ENCODE assay signal across 14 cellular contexts in the genomic region with DNA sequence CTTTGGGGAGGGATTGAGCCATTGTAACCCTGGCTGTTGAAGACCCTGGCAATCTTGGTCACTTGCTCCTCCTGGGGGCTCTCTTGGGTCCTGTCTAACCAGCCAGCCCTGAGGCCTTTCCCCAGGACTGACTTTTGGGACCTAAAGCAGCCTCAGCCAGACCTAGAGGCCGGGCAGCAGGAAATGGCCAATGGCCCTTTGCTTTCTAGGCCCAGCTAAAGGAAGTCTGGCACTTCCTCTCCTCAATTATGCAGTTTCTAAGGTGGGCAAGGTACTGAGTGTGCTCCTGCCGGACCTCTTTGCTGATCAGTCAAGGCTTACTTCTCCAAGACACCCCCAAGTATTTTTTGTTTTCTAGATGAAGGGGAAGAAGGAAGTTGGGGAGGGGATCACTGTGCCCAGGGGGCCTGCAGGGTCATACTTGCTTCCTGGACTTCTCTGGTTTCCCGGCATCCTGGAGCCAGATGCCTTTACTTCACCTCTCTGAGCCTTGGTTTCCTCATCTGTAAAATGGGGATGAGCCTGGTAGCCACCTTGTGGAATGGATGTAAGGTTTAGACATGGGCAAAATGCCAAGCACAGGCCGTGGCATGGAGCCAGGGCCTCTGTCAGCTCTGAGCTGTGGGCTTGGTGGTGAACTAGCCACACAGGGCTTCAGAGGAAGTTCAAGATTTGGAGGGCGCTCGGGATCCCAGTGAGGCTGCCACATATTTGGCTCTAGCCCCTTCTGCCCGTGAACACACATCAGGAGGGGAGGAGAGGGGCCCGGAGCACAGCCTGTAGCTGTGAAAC. TPM values are rescaled to one million over a fixed set of nuclear protein-coding genes. Genes with fewer than 3 reads are reported as not detected.
DNase-seq lines count a peak whose midpoint lies in the region; ATAC-seq, FAIRE-seq and TF ChIP-seq lines count a peak whose summit lies in the region.
"Had no signal": no experiment of that assay in that cellular context is flagged by ENCODE, and none has a peak within 500 bp of the region (broad histone marks: within the 10 kb centered on the region; RNA-seq: fewer than 3 reads in every experiment).

No MANE protein-coding gene starts in this region.

- H3K9me3 Mint-ChIP-seq in stimulated activated naive CD8-positive, alpha-beta T cell treated with anti-CD3 and anti-CD28 coated beads, Interleukin-15, amount 100 ng/mL, for 72 hours, result no peaks in the 10 kb centered on the region
- H3K9me3 Mint-ChIP-seq: brain had no signal

- peak overlapping the region in 1 of 2 donors; percentile 63 for H3K27ac Mint-ChIP-seq in stimulated activated naive CD8-positive, alpha-beta T cell treated with anti-CD3 and anti-CD28 coated beads, Interleukin-15, amount 100 ng/mL, for 72 hours
- H3K27ac Mint-ChIP-seq: brain had no signal

- in situ Hi-C loops in HepG2 (cut with HindIII; ENCODE audit: extremely low pct_ligation_motif_present, low pct_unique_long_range_greater_than_20kb), result no loop called here

- H2AFZ ChIP-seq in HepG2 (ENCODE audit: low read length) (no peak overlapping the region), hepatocyte (no peak overlapping the region)

- H3K4me3 ChIP-seq in adrenal gland (no peak overlapping the region), HepG2 (replicated peaks in 1 of 3; ENCODE audit: insufficient read depth in 1 of 3, low read depth in 2 of 3, low read length in 3 of 3) (no peak overlapping the region), hepatocyte (no peak overlapping the region)

- no peak for FAIRE-seq in HepG2 (lab: Jason Lieb, UNC)
- FAIRE-seq: frontal cortex had no signal

- H3K36me3 ChIP-seq in adrenal gland (replicated peaks in 1 of 2), result no peaks in the 10 kb centered on the region
- H3K36me3 ChIP-seq in HepG2 (replicated peaks in 1 of 2; ENCODE audit: control insufficient read depth in 1 of 2, insufficient read depth in 2 of 2, low read length in 2 of 2), result peaks cover 34 to 52% of the 10 kb centered on the region in 2 experiments
- no peaks in the 10 kb centered on the region for H3K36me3 ChIP-seq in hepatocyte (replicated peaks; ENCODE audit: insufficient read depth, low read depth)

- no peak for TF ChIP-seq RAD21 in HepG2 (CRISPR knock-in tag; IDR thresholded peaks at IDR 0.05)

- peaks cover 37% of the 10 kb centered on the region for H3K4me1 Mint-ChIP-seq in stimulated activated naive CD8-positive, alpha-beta T cell treated with anti-CD3 and anti-CD28 coated beads, Interleukin-15, amount 100 ng/mL, for 72 hours

- no peaks in the 10 kb centered on the region for H3K27me3 Mint-ChIP-seq in stimulated activated naive CD8-positive, alpha-beta T cell treated with anti-CD3 and anti-CD28 coated beads, Interleukin-15, amount 100 ng/mL, for 72 hours
- H3K27me3 Mint-ChIP-seq: brain had no signal

- peaks cover 9% of the 10 kb centered on the region; the same call in 1 of the 2 replicates for H4K20me1 ChIP-seq in HepG2 (ENCODE audit: insufficient read depth, low read length)
- no peaks in the 10 kb centered on the region for H4K20me1 ChIP-seq in hepatocyte (ENCODE audit: insufficient read depth, poor library complexity, severe bottlenecking)

- H3K9me3 ChIP-seq in adrenal gland (replicated peaks in 1 of 3), result no peaks in the 10 kb centered on the region
- no peaks in the 10 kb centered on the region for H3K9me3 ChIP-seq in HepG2 (ENCODE audit: low read length)
- H3K9me3 ChIP-seq in hepatocyte (ENCODE audit: low read depth), result no peaks in the 10 kb centered on the region

- TF ChIP-seq EP300 in HepG2 (IDR thresholded peaks at IDR 0.05; ENCODE audit: low read depth in 2 of 2, low read length in 2 of 2) (no peak), HepG2 (CRISPR knock-in tag; IDR thresholded peaks at IDR 0.05; ENCODE audit: borderline replicate concordance) (no peak)

- no peak for TF ChIP-seq POLR2A in adrenal gland (IDR thresholded peaks at IDR 0.05)
- no peak; a peak in 1 of 4 replicates for TF ChIP-seq POLR2A in HepG2 (IDR thresholded peaks at IDR 0.05; ENCODE audit: insufficient read depth in 1 of 2, low read depth in 2 of 2, low read length in 2 of 2)

- no TSS peak for BruUV-seq in HepG2 (replicated peaks; lab: Mats Ljungman, UMichigan)

- H3K4me1 ChIP-seq in adrenal gland (replicated peaks in 1 of 2), result no peaks in the 10 kb centered on the region
- peaks cover 65% of the 10 kb centered on the region for H3K4me1 ChIP-seq in HepG2 (ENCODE audit: insufficient read depth, low read length)
- H3K4me1 ChIP-seq in hepatocyte (ENCODE audit: insufficient read depth), result peaks cover 30% of the 10 kb centered on the region

- H3K9me2 ChIP-seq in hepatocyte (replicated peaks; ENCODE audit: insufficient read depth), result no peaks in the 10 kb centered on the region

- CTCF ChIA-PET in HepG2 (lab: Yijun Ruan, JAX; ENCODE audit: low intra/inter-chr PET ratio, low total read pairs), result no interaction called here

- no peak overlapping the region for H3K4me2 ChIP-seq in HepG2 (ENCODE audit: low read depth, low read length)
- no peak overlapping the region for H3K4me2 ChIP-seq in hepatocyte

- POLR2A ChIA-PET in HepG2 (lab: Yijun Ruan, JAX), result interaction anchor here (1.2 to 3.2 kb wide), 3 partner anchors 8 to 81 kb away, joined by 4 to 37 read pairs (median 5); a partner anchor contains a TSS

- no peak overlapping the region for H3K9ac ChIP-seq in HepG2 (ENCODE audit: insufficient read depth, low read depth, low read length)

- 62 to 70% (median 65%) methylated on average over 8 of the region's 8 CpGs for WGBS in adrenal gland, 4 donors
- 97% methylated on average over 8 of the region's 8 CpGs for WGBS in HepG2 (ENCODE audit: low lambda C conversion rate)
- WGBS in hepatocyte (ENCODE audit: low lambda C conversion rate, missing lambda C conversion rate), result 89% methylated on average over 8 of the region's 8 CpGs

- H3K27ac ChIP-seq in adrenal gland, result no peak overlapping the region
- H3K27ac ChIP-seq in HepG2 (ENCODE audit: extremely low read length, insufficient read depth, low read length), result no peak overlapping the region
- no peak overlapping the region for H3K27ac ChIP-seq in hepatocyte
- H3K27ac ChIP-seq: C4-2B had no signal

- no peak overlapping the region for H3K4me3 Mint-ChIP-seq in stimulated activated naive CD8-positive, alpha-beta T cell treated with anti-CD3 and anti-CD28 coated beads, Interleukin-15, amount 100 ng/mL, for 72 hours
- H3K4me3 Mint-ChIP-seq: brain had no signal

- H3K79me2 ChIP-seq in HepG2 (ENCODE audit: insufficient read depth, low read length) (peaks cover 28% of the 10 kb centered on the region), hepatocyte (no peaks in the 10 kb centered on the region)

- peak; percentile 47 for DNase-seq in stimulated activated naive CD8-positive, alpha-beta T cell treated with anti-CD3 and anti-CD28 coated beads, Interleukin-15, Interleukin-2, amounts not matched to agents 100 U/mL and 50 U/mL, for 24 hours
- no peak for DNase-seq in stimulated activated naive CD8-positive, alpha-beta T cell treated with anti-CD3 and anti-CD28 coated beads, Interleukin-15, amount 100 ng/mL, for 72 hours
- peak in 6 of 7 donors; percentile 27 to 63 (median 40) for DNase-seq in adrenal gland
- DNase-seq in HepG2 (ENCODE audit: low spot score), result no peak
- no peak for DNase-seq in hepatocyte (ENCODE audit: low spot score)
- DNase-seq in sciatic nerve (ENCODE audit: low spot score), result no peak
- DNase-seq: NCI-H187; stimulated activated naive CD4-positive, alpha-beta T cell had no signal

- no peaks in the 10 kb centered on the region for H3K27me3 ChIP-seq in adrenal gland
- H3K27me3 ChIP-seq in HepG2 (ENCODE audit: control insufficient read depth in 1 of 2, insufficient read depth in 2 of 2, low read length in 2 of 2), result no peaks in the 10 kb centered on the region
- H3K27me3 ChIP-seq in hepatocyte, result no peaks in the 10 kb centered on the region

- ATAC-seq in stimulated activated naive CD8-positive, alpha-beta T cell treated with anti-CD3 and anti-CD28 coated beads, Interleukin-15, Interleukin-2, amounts not matched to agents 100 U/mL and 50 U/mL, for 24 hours, result no peak
- no peak for ATAC-seq in stimulated activated naive CD8-positive, alpha-beta T cell treated with anti-CD3 and anti-CD28 coated beads, Interleukin-15, amount 100 ng/mL, for 72 hours
- ATAC-seq in HepG2 (no peak), GM18519 (IDR thresholded peaks at IDR 0.05; ENCODE audit: low FRiP score, unreplicated experiment) (no peak), sciatic nerve (no peak)
- ATAC-seq in activated CD4-positive, CD25-positive, alpha-beta regulatory T cell treated with anti-CD3 and anti-CD28 coated beads, Interleukin-2, amount 50 U/mL, for 24 hours, result no peak

- no peak for TF ChIP-seq CTCF in adrenal gland (IDR thresholded peaks at IDR 0.05)
- no peak for TF ChIP-seq CTCF in HepG2 (CRISPR knock-in tag; IDR thresholded peaks at IDR 0.05)
- no peak for TF ChIP-seq CTCF in hepatocyte (IDR thresholded peaks at IDR 0.05; ENCODE audit: poor library complexity)

- intact Hi-C loops in adrenal gland (cut with DNase I), result no loop called here
- intact Hi-C loops in HepG2 (cut with micrococcal nuclease; ENCODE audit: unreplicated experiment), result no loop called here
- intact Hi-C loops in sciatic nerve (cut with DNase I), result no loop called here

RNA-seq across cellular contexts. Expression of a gene that starts 8.6 kb away (rescaled TPM):
- total RNA-seq in adrenal gland (10 to 100 TPM in 1 of 8 donors, 1 to 10 TPM in 7; 3.3 to 14.1 (median 6.2) TPM), HepG2 (2016; rRNA removed; fragmentation: Illumina TruSeq; extraction: Trizol) (23.4 and 57.3 TPM in 2 replicates), hepatocyte (8.5 and 9.4 TPM in 2 replicates), sciatic nerve (21.3 TPM)
- polyA plus RNA-seq in adrenal gland (1 to 10 TPM; 1.9 to 7.2 (median 6.0) TPM), HepG2 (2011; rRNA removed) (60.8 and 96.8 TPM in 2 replicates), hepatocyte (4.6 and 6.6 TPM in 2 replicates)
- 7.3 and 8.2 TPM in 2 replicates for total RNA-seq in HepG2 (2016; cell fraction: cytosol; rRNA removed; fragmentation: Illumina TruSeq; extraction: Trizol; ENCODE audit: low read depth)
- total RNA-seq in HepG2 (2016; cell fraction: insoluble cytoplasmic fraction; rRNA removed; fragmentation: Illumina TruSeq; extraction: Trizol), result 21.6 and 59.9 TPM in 2 replicates
- 22.2 and 22.7 TPM in 2 replicates for total RNA-seq in HepG2 (2016; cell fraction: membrane; rRNA removed; fragmentation: Illumina TruSeq; extraction: Trizol)
- total RNA-seq in HepG2 (2016; cell fraction: nucleus; rRNA removed; fragmentation: Illumina TruSeq; extraction: Trizol), result 62.3 and 70.4 TPM in 2 replicates
- polyA plus RNA-seq in HepG2 (2011; cell fraction: cytosol; rRNA removed), result 56.4 and 56.5 TPM in 2 replicates
- 79.9 and 86.1 TPM in 2 replicates for polyA plus RNA-seq in HepG2 (2011; cell fraction: nucleus; rRNA removed)
- 41.7 and 72.2 TPM in 2 replicates for polyA plus RNA-seq in HepG2 (2012)
- 7.2 and 7.4 TPM in 2 replicates for polyA plus RNA-seq in HepG2 (2016; cell fraction: cytosol; fragmentation: Illumina TruSeq; extraction: Trizol; ENCODE audit: low read depth)
- polyA plus RNA-seq in HepG2 (2016; cell fraction: insoluble cytoplasmic fraction; fragmentation: Illumina TruSeq; extraction: Trizol; ENCODE audit: low read depth), result 27.9 and 36.9 TPM in 2 replicates
- 15.0 and 15.2 TPM in 2 replicates for polyA plus RNA-seq in HepG2 (2016; cell fraction: membrane; fragmentation: Illumina TruSeq; extraction: Trizol; ENCODE audit: low read depth)
- polyA plus RNA-seq in HepG2 (2016; cell fraction: nucleus; fragmentation: Illumina TruSeq; extraction: Trizol; ENCODE audit: insufficient read depth, low read depth), result 134 and 147 TPM in 2 replicates
- 0.19 and 92.7 TPM in 2 replicates for polyA minus RNA-seq in HepG2 (2011; rRNA and poly(A)+ RNA removed; ENCODE audit: low replicate concordance)
- polyA minus RNA-seq in HepG2 (2011; cell fraction: cytosol; rRNA and poly(A)+ RNA removed), result 36.8 and 44.2 TPM in 2 replicates
- polyA minus RNA-seq in HepG2 (2011; cell fraction: nucleus; rRNA and poly(A)+ RNA removed), result 38.0 and 38.2 TPM in 2 replicates

RNA-seq across cellular contexts. Expression of a gene that starts 22.3 kb away (rescaled TPM):
- total RNA-seq in adrenal gland, result 1 to 10 TPM in 1 of 8 donors, under 1 TPM in 4, not detected in 3; 0.14 to 1.0 (median 0.25) TPM
- polyA plus RNA-seq in adrenal gland, result 1 to 10 TPM in 1 of 3 donors, under 1 TPM in 2; 0.03 to 2.6 (median 0.08) TPM
- 0.06 TPM in 1 of 2 replicates, not detected in the other for total RNA-seq in HepG2 (2016; rRNA removed; fragmentation: Illumina TruSeq; extraction: Trizol)
- not detected in 2 replicates for total RNA-seq in HepG2 (2016; cell fraction: cytosol; rRNA removed; fragmentation: Illumina TruSeq; extraction: Trizol; ENCODE audit: low read depth)
- 0.06 and 0.09 TPM in 2 replicates for total RNA-seq in HepG2 (2016; cell fraction: insoluble cytoplasmic fraction; rRNA removed; fragmentation: Illumina TruSeq; extraction: Trizol)
- not detected in 2 replicates for total RNA-seq in HepG2 (2016; cell fraction: membrane; rRNA removed; fragmentation: Illumina TruSeq; extraction: Trizol)
- total RNA-seq in HepG2 (2016; cell fraction: nucleus; rRNA removed; fragmentation: Illumina TruSeq; extraction: Trizol), result 0.16 TPM in 1 of 2 replicates, not detected in the other
- polyA plus RNA-seq in HepG2 (2011; rRNA removed), result 0.04 TPM in 1 of 2 replicates, not detected in the other
- 0.01 and 0.04 TPM in 2 replicates for polyA plus RNA-seq in HepG2 (2011; cell fraction: cytosol; rRNA removed)
- 0.03 TPM in 1 of 2 replicates, not detected in the other for polyA plus RNA-seq in HepG2 (2011; cell fraction: nucleus; rRNA removed)
- polyA plus RNA-seq in HepG2 (2012), result 0.04 TPM in 1 of 2 replicates, not detected in the other
- polyA plus RNA-seq in HepG2 (2016; cell fraction: cytosol; fragmentation: Illumina TruSeq; extraction: Trizol; ENCODE audit: low read depth), result 0.05 TPM in 1 of 2 replicates, not detected in the other
- 0.17 TPM in 1 of 2 replicates, not detected in the other for polyA plus RNA-seq in HepG2 (2016; cell fraction: insoluble cytoplasmic fraction; fragmentation: Illumina TruSeq; extraction: Trizol; ENCODE audit: low read depth)
- 0.06 TPM in 1 of 2 replicates, not detected in the other for polyA plus RNA-seq in HepG2 (2016; cell fraction: membrane; fragmentation: Illumina TruSeq; extraction: Trizol; ENCODE audit: low read depth)
- polyA plus RNA-seq in HepG2 (2016; cell fraction: nucleus; fragmentation: Illumina TruSeq; extraction: Trizol; ENCODE audit: insufficient read depth, low read depth), result 0.25 TPM in 1 of 2 replicates, not detected in the other
- 0.07 TPM in 1 of 2 replicates, not detected in the other for polyA minus RNA-seq in HepG2 (2011; rRNA and poly(A)+ RNA removed; ENCODE audit: low replicate concordance)
- not detected in 2 replicates for polyA minus RNA-seq in HepG2 (2011; cell fraction: cytosol; rRNA and poly(A)+ RNA removed)
- not detected in 2 replicates for polyA minus RNA-seq in HepG2 (2011; cell fraction: nucleus; rRNA and poly(A)+ RNA removed)
- total RNA-seq in hepatocyte, result 0.13 TPM in 1 of 2 replicates, not detected in the other
- not detected in 2 replicates for polyA plus RNA-seq in hepatocyte
- 0.13 TPM for total RNA-seq in sciatic nerve
- total RNA-seq: frontal cortex, SK-MEL-5 had no signal

RNA-seq across cellular contexts. Expression of a gene that starts 23.7 kb away (rescaled TPM):
- total RNA-seq in adrenal gland (not detected), HepG2 (2016; rRNA removed; fragmentation: Illumina TruSeq; extraction: Trizol) (not detected in 2 replicates), hepatocyte (not detected in 2 replicates), sciatic nerve (not detected)
- polyA plus RNA-seq in adrenal gland (not detected), HepG2 (2011; rRNA removed) (not detected in 2 replicates), hepatocyte (not detected in 2 replicates)
- total RNA-seq in HepG2 (2016; cell fraction: cytosol; rRNA removed; fragmentation: Illumina TruSeq; extraction: Trizol; ENCODE audit: low read depth), result not detected in 2 replicates
- total RNA-seq in HepG2 (2016; cell fraction: insoluble cytoplasmic fraction; rRNA removed; fragmentation: Illumina TruSeq; extraction: Trizol), result not detected in 2 replicates
- not detected in 2 replicates for total RNA-seq in HepG2 (2016; cell fraction: membrane; rRNA removed; fragmentation: Illumina TruSeq; extraction: Trizol)
- not detected in 2 replicates for total RNA-seq in HepG2 (2016; cell fraction: nucleus; rRNA removed; fragmentation: Illumina TruSeq; extraction: Trizol)
- not detected in 2 replicates for polyA plus RNA-seq in HepG2 (2011; cell fraction: cytosol; rRNA removed)
- not detected in 2 replicates for polyA plus RNA-seq in HepG2 (2011; cell fraction: nucleus; rRNA removed)
- not detected in 2 replicates for polyA plus RNA-seq in HepG2 (2012)
- polyA plus RNA-seq in HepG2 (2016; cell fraction: cytosol; fragmentation: Illumina TruSeq; extraction: Trizol; ENCODE audit: low read depth), result not detected in 2 replicates
- polyA plus RNA-seq in HepG2 (2016; cell fraction: insoluble cytoplasmic fraction; fragmentation: Illumina TruSeq; extraction: Trizol; ENCODE audit: low read depth), result not detected in 2 replicates
- not detected in 2 replicates for polyA plus RNA-seq in HepG2 (2016; cell fraction: membrane; fragmentation: Illumina TruSeq; extraction: Trizol; ENCODE audit: low read depth)
- not detected in 2 replicates for polyA plus RNA-seq in HepG2 (2016; cell fraction: nucleus; fragmentation: Illumina TruSeq; extraction: Trizol; ENCODE audit: insufficient read depth, low read depth)
- polyA minus RNA-seq in HepG2 (2011; rRNA and poly(A)+ RNA removed; ENCODE audit: low replicate concordance), result not detected in 2 replicates
- polyA minus RNA-seq in HepG2 (2011; cell fraction: cytosol; rRNA and poly(A)+ RNA removed), result not detected in 2 replicates
- polyA minus RNA-seq in HepG2 (2011; cell fraction: nucleus; rRNA and poly(A)+ RNA removed), result not detected in 2 replicates
- total RNA-seq: frontal cortex had no signal

Comparison
In these comparisons a context has a peak if more than half of its experiments do, and no peak if none do; other contexts are left out.
1. DNase-seq: peak in stimulated activated naive CD8-positive, alpha-beta T cell treated with anti-CD3 and anti-CD28 coated beads, Interleukin-15, Interleukin-2, amounts not matched to agents 100 U/mL and 50 U/mL, for 24 hours (single experiment) and adrenal gland (6 of 7); none in stimulated activated naive CD8-positive, alpha-beta T cell treated with anti-CD3 and anti-CD28 coated beads, Interleukin-15, amount 100 ng/mL, for 72 hours (0 of 2), HepG2 (single experiment), hepatocyte (single experiment) and sciatic nerve (single experiment).